26 cellular contexts compared by ENCODE assay signal in genomic region chr6:14180609-14181008, GRCh38.
"Had no signal": no experiment of that assay in that cellular context is flagged by ENCODE, and none has a peak within 500 bp of the region (broad histone marks: within the 10 kb centered on the region; RNA-seq: fewer than 3 reads in every experiment).

No MANE protein-coding gene starts in this region.

- H3K4me3 Mint-ChIP-seq: activated CD4-positive, alpha-beta memory T cell treated with anti-CD3 and anti-CD28 coated beads, Interleukin-2, amount 10 ng/mL, durations not matched to agents 7 days and 5 days; activated naive CD4-positive, alpha-beta T cell treated with anti-CD3 and anti-CD28 coated beads, Interleukin-2, amount 50 U/mL, for 24 hours had no signal

- DNase-seq: activated CD4-positive, alpha-beta memory T cell treated with anti-CD3 and anti-CD28 coated beads, Interleukin-2, amount 10 ng/mL, durations not matched to agents 7 days and 5 days; activated CD4-positive, alpha-beta T cell treated with anti-CD3 and anti-CD28 coated beads for 4 hours; activated CD4-positive, CD25-positive, alpha-beta regulatory T cell; activated effector memory CD4-positive, alpha-beta T cell treated with anti-CD3 and anti-CD28 coated beads, Interleukin-2, amount 50 U/mL, for 16 hours; activated naive CD4-positive, alpha-beta T cell treated with Interleukin-2 at 50 U/mL for 16 hours; amniotic stem cell; aorta; brain microvascular endothelial cell; central memory CD4-positive, alpha-beta T cell; IMR-90; Karpas-422; KBM-7; NCI-H1048; NCI-H1105 treated with DMSO at 0.1 percent for 48 hours; NCI-H1436; NCI-H1694; NCI-H1930; NCI-H2081 treated with DMSO at 0.1 percent for 48 hours; NCI-H226; NCI-H524 treated with DMSO at 0.1 percent for 48 hours; SHP77; SJCRH30; T1000; WERI-Rb-1 had no signal

- H3K4me1 Mint-ChIP-seq: activated naive CD4-positive, alpha-beta T cell treated with anti-CD3 and anti-CD28 coated beads, Interleukin-2, amount 50 U/mL, for 24 hours had no signal

- ATAC-seq: Panc1 had no signal

- H3K9me3 Mint-ChIP-seq: activated CD4-positive, alpha-beta memory T cell treated with anti-CD3 and anti-CD28 coated beads, Interleukin-2, amount 10 ng/mL, durations not matched to agents 7 days and 5 days; activated naive CD4-positive, alpha-beta T cell treated with anti-CD3 and anti-CD28 coated beads, Interleukin-2, amount 50 U/mL, for 24 hours had no signal

- H3K27me3 Mint-ChIP-seq: activated CD4-positive, alpha-beta memory T cell treated with anti-CD3 and anti-CD28 coated beads, Interleukin-2, amount 10 ng/mL, durations not matched to agents 7 days and 5 days had no signal
